11 cellular contexts compared by ENCODE assay signal in genomic region chr10:17835688-17836087, GRCh38. TPM values are rescaled to one million over a fixed set of nuclear protein-coding genes. Genes with fewer than 3 reads are reported as not detected.
A peak's percentile ranks its signal among the peaks of the same experiment; 100 is the strongest.
DNase-seq lines count a peak whose midpoint lies in the region; ATAC-seq and TF ChIP-seq lines count a peak whose summit lies in the region.
"Had no signal": no experiment of that assay in that cellular context is flagged by ENCODE, and none has a peak within 500 bp of the region (broad histone marks: within the 10 kb centered on the region; RNA-seq: fewer than 3 reads in every experiment).

No MANE protein-coding gene starts in this region.

- peak; percentile 94 for ATAC-seq in PC-3
- ATAC-seq in omental fat pad (ENCODE audit: low FRiP score), result peak; percentile 68
- ATAC-seq in GM21529 (IDR thresholded peaks at IDR 0.05; ENCODE audit: unreplicated experiment), result no peak
- no peak for ATAC-seq in upper lobe of right lung
- ATAC-seq in HG03354 (IDR thresholded peaks at IDR 0.05; ENCODE audit: poor library complexity, severe bottlenecking, unreplicated experiment), result no peak

- BruUV-seq in PC-3 (replicated peaks; lab: Mats Ljungman, UMichigan), result no TSS peak

- H3K4me3 ChIP-seq in PC-3 (ENCODE audit: low read length), result no peak overlapping the region
- no peak overlapping the region for H3K4me3 ChIP-seq in epithelial cell of esophagus (ENCODE audit: low read length)
- H3K4me3 ChIP-seq in upper lobe of right lung, result no peak overlapping the region

- DNase-seq in GM03348 (ENCODE audit: low spot score), result peak; percentile 88
- DNase-seq in PC-3, result peak; percentile 85
- DNase-seq in epithelial cell of esophagus (ENCODE audit: low read depth), result peak; percentile 90
- no peak for DNase-seq in omental fat pad (ENCODE audit: low spot score)
- no peak for DNase-seq in upper lobe of right lung
- DNase-seq in occipital lobe (lab: John Stamatoyannopoulos, UW), result no peak
- DNase-seq: activated T-cell treated with anti-CD3 and anti-CD28 coated beads for 4 hours, NCI-H69 had no signal

- H3K4me2 ChIP-seq in PC-3 (ENCODE audit: low read length), result peak overlapping the region; percentile 33

- H3K27ac ChIP-seq in PC-3 (ENCODE audit: low read length) (peak overlapping the region; percentile 50), upper lobe of right lung (no peak overlapping the region)
- H3K27ac ChIP-seq: neutrophil had no signal

- peaks cover 22% of the 10 kb centered on the region for H3K4me1 ChIP-seq in PC-3 (ENCODE audit: insufficient read depth, low read length)
- H3K4me1 ChIP-seq in upper lobe of right lung, result peaks cover 20% of the 10 kb centered on the region

- CTCF ChIA-PET in PC-3 (lab: Charles Lee), result no interaction called here

- H3K27me3 ChIP-seq in PC-3 (ENCODE audit: low read length), result no peaks in the 10 kb centered on the region
- H3K27me3 ChIP-seq in upper lobe of right lung, result no peaks in the 10 kb centered on the region

- H4K20me1 ChIP-seq in PC-3 (ENCODE audit: low read length), result no peaks in the 10 kb centered on the region

- POLR2A ChIA-PET in PC-3 (lab: Charles Lee; ENCODE audit: unreplicated experiment), result no interaction called here

- intact Hi-C loops in PC-3 (cut with micrococcal nuclease), result loop anchor here (5.0 kb wide), 3 partner anchors 53 to 228 kb away; no protein-coding TSS in a partner anchor
- intact Hi-C loops in upper lobe of right lung (cut with DNase I), result no loop called here

- H3K36me3 ChIP-seq in PC-3 (ENCODE audit: low read depth, low read length) (no peaks in the 10 kb centered on the region), upper lobe of right lung (no peaks in the 10 kb centered on the region)
- H3K36me3 ChIP-seq: neutrophil had no signal

- H3K9me3 ChIP-seq in PC-3 (ENCODE audit: low read length), result no peaks in the 10 kb centered on the region
- no peaks in the 10 kb centered on the region for H3K9me3 ChIP-seq in upper lobe of right lung
- H3K9me3 ChIP-seq: neutrophil had no signal

- no peak overlapping the region for H2AFZ ChIP-seq in PC-3 (ENCODE audit: low read length)

- H3K9ac ChIP-seq in PC-3 (ENCODE audit: low read length), result no peak overlapping the region

- no peaks in the 10 kb centered on the region for H3F3A ChIP-seq in PC-3 (ENCODE audit: low read length, unreplicated experiment)

- no peaks in the 10 kb centered on the region for H3K9me2 ChIP-seq in PC-3 (replicated peaks; ENCODE audit: low read length)

- TF ChIP-seq CTCF in PC-3 (conservative IDR thresholded peaks at IDR 0.05; ENCODE audit: low read depth, low read length) (no peak), epithelial cell of esophagus (IDR thresholded peaks at IDR 0.05; ENCODE audit: insufficient read depth, low read depth, low read length, missing control alignments) (peak; percentile 15), omental fat pad (IDR thresholded peaks at IDR 0.05) (no peak), upper lobe of right lung (IDR thresholded peaks at IDR 0.05) (no peak)

- H3K79me2 ChIP-seq in PC-3 (ENCODE audit: low read length), result no peaks in the 10 kb centered on the region

RNA-seq across cellular contexts. Expression of gene MRC1, which starts 26.5 kb away (rescaled TPM):
- not detected in 2 replicates for total RNA-seq in PC-3 (2014; rRNA removed)
- total RNA-seq in omental fat pad, result 100 to 1,000 TPM; 130 to 206 (median 139) TPM
- total RNA-seq in upper lobe of right lung, result 370 TPM
- total RNA-seq in occipital lobe, result 4.5 TPM

Comparison
In these comparisons a context has a peak if more than half of its experiments do, and no peak if none do; other contexts are left out.
1. DNase-seq: peak in GM03348 (single experiment), PC-3 (single experiment) and epithelial cell of esophagus (single experiment); none in omental fat pad (single experiment), upper lobe of right lung (single experiment) and occipital lobe (single experiment).
2. ATAC-seq: peak in PC-3 (single experiment) and omental fat pad (single experiment); none in GM21529 (single experiment), upper lobe of right lung (single experiment) and HG03354 (single experiment).
3. RNA of gene MRC1, which starts 26.5 kb away (total RNA-seq): 370 TPM in upper lobe of right lung (single experiment) and 130 to 206 TPM in omental fat pad; 4.5 TPM in occipital lobe (single experiment) and not detected in PC-3; every median in the first group is over 10 times any median in the second.